19 cellular contexts compared by ENCODE assay signal in genomic region chr6:106966229-106966628, GRCh38. TPM values are rescaled to one million over a fixed set of nuclear protein-coding genes. Genes with fewer than 3 reads are reported as not detected.
DNase-seq lines count a peak whose midpoint lies in the region; ATAC-seq, FAIRE-seq and TF ChIP-seq lines count a peak whose summit lies in the region.
"Had no signal": no experiment of that assay in that cellular context is flagged by ENCODE, and none has a peak within 500 bp of the region (broad histone marks: within the 10 kb centered on the region; RNA-seq: fewer than 3 reads in every experiment).

No MANE protein-coding gene starts in this region.

- H2AFZ ChIP-seq in keratinocyte (ENCODE audit: control insufficient read depth, low read length), result no peak overlapping the region
- H2AFZ ChIP-seq: PC-9 had no signal

- no peaks in the 10 kb centered on the region for H3K79me2 ChIP-seq in keratinocyte (ENCODE audit: control insufficient read depth, insufficient read depth, low read length)

- POLR2A ChIA-PET in Panc1 (lab: Charles Lee), result no interaction called here

- H3K4me3 Mint-ChIP-seq in HFFc6 (no peak overlapping the region), type B pancreatic cell (no peak overlapping the region)
- H3K4me3 Mint-ChIP-seq: B cell; CD8-positive, alpha-beta T cell had no signal

- H3K9ac ChIP-seq in keratinocyte (ENCODE audit: control insufficient read depth, extremely low read depth, insufficient read depth, low read length), result no peak overlapping the region

- H3K36me3 Mint-ChIP-seq in HFFc6 (ENCODE audit: low read depth) (no peaks in the 10 kb centered on the region), type B pancreatic cell (peaks cover 24% of the 10 kb centered on the region)
- H3K36me3 Mint-ChIP-seq: CD8-positive, alpha-beta T cell had no signal

- H3K9me3 ChIP-seq in Panc1 (ENCODE audit: control insufficient read depth, insufficient read depth, low read depth, low read length) (no peaks in the 10 kb centered on the region), keratinocyte (ENCODE audit: control insufficient read depth, low read depth, low read length) (no peaks in the 10 kb centered on the region), lower lobe of right lung (no peaks in the 10 kb centered on the region)

- no peak for DNase-seq in HFFc6
- DNase-seq in Panc1 (ENCODE audit: low read depth, low spot score), result no peak
- no peak for DNase-seq in keratinocyte (ENCODE audit: low read depth, low spot score)
- DNase-seq in type B pancreatic cell (ENCODE audit: extremely low spot score, unreplicated experiment), result no peak
- DNase-seq in DMS153 treated with DMSO at 0.1 percent for 48 hours (lab: John Stamatoyannopoulos, UW; ENCODE audit: unreplicated experiment), result no peak
- DNase-seq in lower lobe of right lung, result no peak
- no peak for DNase-seq in foreskin melanocyte
- DNase-seq: CD8-positive, alpha-beta T cell; IMR-90; NCI-H1417; NCI-H1930; NCI-H2171 treated with DMSO at 0.1 percent for 48 hours; NCI-H446 treated with DMSO at 0.1 percent for 48 hours; NCI-H748 treated with DMSO at 0.1 percent for 48 hours; PC-9; SW 1271 had no signal

- no peaks in the 10 kb centered on the region for H3K36me3 ChIP-seq in Panc1 (ENCODE audit: control insufficient read depth, insufficient read depth, low read length)
- H3K36me3 ChIP-seq in keratinocyte (ENCODE audit: control insufficient read depth in 2 of 2, extremely low read depth in 1 of 2, insufficient read depth in 2 of 2, low read length in 2 of 2), result no peaks in the 10 kb centered on the region
- no peaks in the 10 kb centered on the region for H3K36me3 ChIP-seq in lower lobe of right lung

- no peaks in the 10 kb centered on the region for H3K9me1 ChIP-seq in keratinocyte (ENCODE audit: control insufficient read depth, extremely low read depth, insufficient read depth, low read length)

- CTCF ChIA-PET in Panc1 (lab: Charles Lee), result no interaction called here

- H3K9me3 Mint-ChIP-seq in HFFc6 (no peaks in the 10 kb centered on the region), type B pancreatic cell (peaks cover 8% of the 10 kb centered on the region)
- H3K9me3 Mint-ChIP-seq: CD8-positive, alpha-beta T cell had no signal

- peak; percentile 20; the same call in 1 of the 2 replicates for TF ChIP-seq CTCF in HFFc6 (IDR thresholded peaks at IDR 0.05)
- peak; percentile 32; the same call in 1 of the 2 replicates for TF ChIP-seq CTCF in Panc1 (IDR thresholded peaks at IDR 0.05)
- peak in 2 of 3 experiments; percentile 1 to 18 for TF ChIP-seq CTCF in keratinocyte (optimal IDR thresholded peaks at IDR 0.05 in 1 of 3, IDR thresholded peaks at IDR 0.05 in 1 of 3, conservative IDR thresholded peaks at IDR 0.05 in 1 of 3; ENCODE audit: extremely low read depth in 1 of 3, insufficient read depth in 2 of 3, low read length in 3 of 3)
- peak; percentile 38 for TF ChIP-seq CTCF in type B pancreatic cell (conservative IDR thresholded peaks at IDR 0.05)
- no peak for TF ChIP-seq CTCF in lower lobe of right lung (IDR thresholded peaks at IDR 0.05)

- dilution Hi-C loops in keratinocyte (cut with MboI; ENCODE audit: extremely low pct_ligation_motif_present, low sequenced_read_pairs), result no loop called here

- H3K4me2 ChIP-seq in keratinocyte (ENCODE audit: control insufficient read depth, extremely low read depth, insufficient read depth, low read depth, low read length), result no peak overlapping the region
- H3K4me2 ChIP-seq: PC-9 had no signal

- BruUV-seq in Panc1 (replicated peaks; lab: Mats Ljungman, UMichigan), result no TSS peak

- peaks cover 8% of the 10 kb centered on the region; the same call in 1 of the 2 replicates for H3K27me3 Mint-ChIP-seq in HFFc6 (ENCODE audit: insufficient read depth)
- no peaks in the 10 kb centered on the region for H3K27me3 Mint-ChIP-seq in type B pancreatic cell
- H3K27me3 Mint-ChIP-seq: B cell had no signal

- H3K27ac ChIP-seq in Panc1 (ENCODE audit: low read length), result no peak overlapping the region
- H3K27ac ChIP-seq in keratinocyte (ENCODE audit: control insufficient read depth, insufficient read depth, low read length), result no peak overlapping the region
- no peak overlapping the region for H3K27ac ChIP-seq in lower lobe of right lung
- H3K27ac ChIP-seq: PC-9 had no signal

- H3K4me1 ChIP-seq in Panc1 (ENCODE audit: control insufficient read depth, insufficient read depth, low read length) (no peaks in the 10 kb centered on the region), keratinocyte (ENCODE audit: control insufficient read depth, extremely low read depth, insufficient read depth, low read length) (no peaks in the 10 kb centered on the region), lower lobe of right lung (no peaks in the 10 kb centered on the region)

- H3K4me3 ChIP-seq in Panc1 (ENCODE audit: low read depth in 2 of 2, low read length in 2 of 2), result no peak overlapping the region
- no peak overlapping the region for H3K4me3 ChIP-seq in keratinocyte (ENCODE audit: control insufficient read depth in 2 of 3, extremely low read depth in 1 of 3, insufficient read depth in 2 of 3, low read depth in 1 of 3, low read length in 3 of 3)
- no peak overlapping the region for H3K4me3 ChIP-seq in lower lobe of right lung
- H3K4me3 ChIP-seq: PC-9 had no signal

- H3K27ac Mint-ChIP-seq in HFFc6 (no peak overlapping the region), type B pancreatic cell (peak overlapping the region; percentile 24)
- H3K27ac Mint-ChIP-seq: B cell; CD8-positive, alpha-beta T cell had no signal

- no peak for FAIRE-seq in keratinocyte (lab: Jason Lieb, UNC)
- FAIRE-seq: D721Med, H54 had no signal

- no peaks in the 10 kb centered on the region for H3K27me3 ChIP-seq in Panc1 (ENCODE audit: control insufficient read depth, insufficient read depth, low read length)
- H3K27me3 ChIP-seq in keratinocyte (ENCODE audit: control insufficient read depth, extremely low read depth, insufficient read depth, low read length), result no peaks in the 10 kb centered on the region
- H3K27me3 ChIP-seq in lower lobe of right lung (ENCODE audit: low read depth), result no peaks in the 10 kb centered on the region

- ATAC-seq in Panc1, result no peak
- no peak for ATAC-seq in lower lobe of right lung
- ATAC-seq: CD8-positive, alpha-beta T cell had no signal

- H4K20me1 ChIP-seq in keratinocyte (ENCODE audit: control insufficient read depth, extremely low read depth, insufficient read depth, low read length), result no peaks in the 10 kb centered on the region

- in situ Hi-C loops in Panc1 (cut with HindIII; ENCODE audit: low pct_unique_long_range_greater_than_20kb, low sequenced_read_pairs), result no loop called here

- H3K4me1 Mint-ChIP-seq in HFFc6 (ENCODE audit: low read depth) (no peaks in the 10 kb centered on the region), type B pancreatic cell (ENCODE audit: unreplicated experiment) (no peaks in the 10 kb centered on the region)

- intact Hi-C loops in Panc1 (cut with micrococcal nuclease; ENCODE audit: unreplicated experiment) (no loop called here), lower lobe of right lung (cut with DNase I) (no loop called here)

RNA-seq across cellular contexts. Expression of gene CD24, which starts 8.3 kb away (rescaled TPM):
- total RNA-seq in HFFc6 (2021; fragmentation: NEBNext Ultra II Directional; extraction: Animal tissue kit (Norgen Biotek cat#: 25700)), result under 1 TPM in 2 of 6 experiments, not detected in 4; 0.11 to 0.19 TPM
- total RNA-seq in Panc1 (2021; ENCODE audit: unreplicated experiment) (57.4 TPM), type B pancreatic cell (ENCODE audit: low replicate concordance) (807 and 1,512 TPM in 2 replicates), lower lobe of right lung (33.1 TPM)
- 242 TPM for polyA plus RNA-seq in Panc1 (2012; ENCODE audit: insufficient read length)
- 372 to 681 TPM (median 622 TPM) in 3 replicates for polyA plus RNA-seq in keratinocyte
- 415 TPM for polyA plus RNA-seq in keratinocyte (2011; ENCODE audit: low read depth)
- 887 and 1,443 TPM in 2 replicates for polyA plus RNA-seq in keratinocyte (2011; cell fraction: cytosol; rRNA removed)
- 446 and 560 TPM in 2 replicates for polyA plus RNA-seq in keratinocyte (2011; cell fraction: nucleus; rRNA removed)
- 458 and 790 TPM in 2 replicates for polyA plus RNA-seq in keratinocyte (2012; ENCODE audit: low replicate concordance)
- polyA minus RNA-seq in keratinocyte, result 143 to 421 TPM (median 331 TPM) in 3 replicates
- polyA minus RNA-seq in keratinocyte (2011; cell fraction: cytosol; rRNA and poly(A)+ RNA removed), result 2,130 TPM
- 176 and 264 TPM in 2 replicates for polyA minus RNA-seq in keratinocyte (2011; cell fraction: nucleus; rRNA and poly(A)+ RNA removed)

Comparison
In these comparisons a context has a peak if more than half of its experiments do, and no peak if none do; other contexts are left out.
1. RNA of gene CD24, which starts 8.3 kb away (total RNA-seq): 807 to 1,512 TPM in type B pancreatic cell, 57.4 TPM in Panc1 (single experiment) and 33.1 TPM in lower lobe of right lung (single experiment); 0.11 to 0.19 TPM in HFFc6; every median in the first group is over 10 times any median in the second.